28 cellular contexts compared by ENCODE assay signal in the genomic region with DNA sequence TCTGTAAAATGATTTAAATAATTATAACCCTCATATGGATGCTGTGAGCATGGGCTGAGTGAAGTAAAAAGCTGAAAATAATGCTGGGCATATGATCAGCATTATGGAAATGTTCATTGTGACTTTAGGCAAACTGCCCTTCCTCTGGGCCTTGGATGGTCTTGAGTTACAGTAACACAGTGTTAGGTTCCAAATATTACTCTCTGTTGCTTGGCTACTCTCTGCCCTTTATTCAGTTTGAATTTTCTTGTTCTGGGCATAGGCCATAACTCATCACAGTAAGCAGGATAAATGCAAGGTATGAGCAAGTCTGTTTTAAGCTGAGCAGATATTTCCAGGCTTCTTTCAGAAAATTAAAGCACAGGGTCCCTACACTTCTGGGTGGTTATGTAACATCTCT.
"Had no signal": no experiment of that assay in that cellular context is flagged by ENCODE, and none has a peak within 500 bp of the region (broad histone marks: within the 10 kb centered on the region; RNA-seq: fewer than 3 reads in every experiment).

No MANE protein-coding gene starts in this region.

- ATAC-seq: activated CD4-positive, CD25-positive, alpha-beta regulatory T cell treated with anti-CD3 and anti-CD28 coated beads, Interleukin-2, amount 50 U/mL, for 24 hours; activated CD8-positive, alpha-beta T cell treated with anti-CD3 and anti-CD28 coated beads for 36 hours; activated T-cell treated with anti-CD3 and anti-CD28 coated beads, Interleukin-2, amount 50 U/mL, for 4 hours; activated T-helper 17 cell treated with anti-CD3 and anti-CD28 coated beads, Interleukin-2, amount 50 U/mL, for 72 hours; esophagus mucosa; gastroesophageal sphincter; T-helper 17 cell had no signal

- H3K4me1 ChIP-seq: colonic mucosa, gastroesophageal sphincter had no signal

- DNase-seq: activated B cell treated with CpG ODN at 0.5 μM for 24 hours; activated CD4-positive, alpha-beta T cell treated with anti-CD3 and anti-CD28 coated beads for 48 hours; activated CD4-positive, alpha-beta T cell treated with anti-CD3 and anti-CD28 coated beads, Interleukin-2, amount 50 U/mL, for 1 hour; activated CD4-positive, alpha-beta T cell treated with anti-CD3 and anti-CD28 coated beads, Interleukin-2, amount 50 U/mL, for 48 hours; activated CD8-positive, alpha-beta memory T cell treated with anti-CD3 and anti-CD28 coated beads for 24 hours; activated CD8-positive, alpha-beta T cell treated with anti-CD3 and anti-CD28 coated beads for 36 hours; activated effector memory CD4-positive, alpha-beta T cell treated with Interleukin-2 at 50 U/mL for 16 hours; activated gamma-delta T cell treated with Interleukin-2 at 50 U/mL for 16 hours; activated naive CD4-positive, alpha-beta T cell treated with anti-CD3 and anti-CD28 coated beads, Interleukin-2, amount 50 U/mL, for 16 hours; activated naive CD4-positive, alpha-beta T cell treated with Interleukin-2 at 50 U/mL for 16 hours; activated T-cell treated with anti-CD3 and anti-CD28 coated beads, Interleukin-2, amount 50 U/mL, for 4 hours; amniotic stem cell; anterior cingulate cortex; brain microvascular endothelial cell; central memory CD4-positive, alpha-beta T cell; cerebellar nuclear complex; colonic mucosa; effector memory CD4-positive, alpha-beta T cell; endodermal cell; foreskin melanocyte; T-helper 1 cell; T-helper 17 cell; T1000; WERI-Rb-1 had no signal

- H3K36me3 ChIP-seq: brain microvascular endothelial cell, colonic mucosa, gastroesophageal sphincter, WERI-Rb-1 had no signal

- H3K27me3 ChIP-seq: brain microvascular endothelial cell, colonic mucosa, gastroesophageal sphincter had no signal

- H3K9me3 ChIP-seq: colonic mucosa had no signal

- H3K27ac ChIP-seq: brain microvascular endothelial cell, colonic mucosa, gastroesophageal sphincter, WERI-Rb-1 had no signal

- H3K4me3 ChIP-seq: colonic mucosa, gastroesophageal sphincter had no signal
